8 cellular contexts compared by ENCODE assay signal in genomic region chr3:151146071-151146730, GRCh38. TPM values are rescaled to one million over a fixed set of nuclear protein-coding genes. Genes with fewer than 3 reads are reported as not detected.
DNase-seq lines count a peak whose midpoint lies in the region; ATAC-seq and TF ChIP-seq lines count a peak whose summit lies in the region.

No MANE protein-coding gene starts in this region.

- H2AFZ ChIP-seq in smooth muscle cell (ENCODE audit: low read depth) = no peak overlapping the region

- H3K36me3 ChIP-seq in breast epithelium = no peaks in the 10 kb centered on the region
- no peaks in the 10 kb centered on the region for H3K36me3 ChIP-seq in smooth muscle cell (ENCODE audit: low read depth)

- no peaks in the 10 kb centered on the region for H4K20me1 ChIP-seq in smooth muscle cell (ENCODE audit: low read depth)

- intact Hi-C loops in breast epithelium (cut with DNase I; ENCODE audit: low total_unique reads) = loop anchor here (10.0 kb wide), 1 partner anchor 421 kb away; no protein-coding TSS in a partner anchor

- no peaks in the 10 kb centered on the region for H3K79me2 ChIP-seq in smooth muscle cell (ENCODE audit: low read depth)

- H3K4me3 ChIP-seq in breast epithelium (peak overlapping the region in 1 of 3 donors; percentile 4), smooth muscle cell (no peak overlapping the region)

- no peaks in the 10 kb centered on the region for H3K9me3 ChIP-seq in breast epithelium
- no peaks in the 10 kb centered on the region for H3K9me3 ChIP-seq in smooth muscle cell (replicated peaks; ENCODE audit: low read depth)

- no peak overlapping the region for H3K9ac ChIP-seq in smooth muscle cell (ENCODE audit: low read depth)

- 8% methylated on average over 9 of the region's 9 CpGs for WGBS in smooth muscle cell (ENCODE audit: low lambda C conversion rate)

- peak overlapping the region; percentile 58 for H3K4me2 ChIP-seq in smooth muscle cell

- ATAC-seq in GM18868 (IDR thresholded peaks at IDR 0.05; ENCODE audit: unreplicated experiment) (peak; percentile 89), HG03064 (IDR thresholded peaks at IDR 0.05; ENCODE audit: low read depth, unreplicated experiment) (peak; percentile 89)

- H3K4me1 ChIP-seq in breast epithelium (no peaks in the 10 kb centered on the region), smooth muscle cell (ENCODE audit: low read depth) (no peaks in the 10 kb centered on the region)

- TF ChIP-seq CTCF in breast epithelium (IDR thresholded peaks at IDR 0.05) (peak; percentile 66 to 82 (median 74)), smooth muscle cell (IDR thresholded peaks at IDR 0.05; ENCODE audit: borderline replicate concordance, insufficient read depth, poor library complexity, severe bottlenecking) (peak; percentile 83)

- peak; percentile 84 to 86 for DNase-seq in AML-193 (lab: John Stamatoyannopoulos, UW)
- peak; percentile 92 to 94 for DNase-seq in NCI-H2081 (lab: John Stamatoyannopoulos, UW)
- DNase-seq in T1000 (lab: John Stamatoyannopoulos, UW) = peak; percentile 66
- peak; percentile 42 to 69 for DNase-seq in breast epithelium (ENCODE audit: low spot score in 2 of 2)
- peak; percentile 76 for DNase-seq in iPS-NIHi11 (ENCODE audit: low spot score)
- peak; percentile 24 for DNase-seq in smooth muscle cell (lab: John Stamatoyannopoulos, UW; ENCODE audit: unreplicated experiment)

- H3K27me3 ChIP-seq in breast epithelium (no peaks in the 10 kb centered on the region), smooth muscle cell (ENCODE audit: low read depth) (no peaks in the 10 kb centered on the region)

- no peak for TF ChIP-seq POLR2A in breast epithelium (IDR thresholded peaks at IDR 0.05)

- peak overlapping the region in 1 of 2 donors; percentile 58 for H3K27ac ChIP-seq in breast epithelium
- H3K27ac ChIP-seq in smooth muscle cell (ENCODE audit: low read depth) = peak overlapping the region; percentile 2

- H3F3A ChIP-seq in smooth muscle cell (ENCODE audit: low read depth) = no peaks in the 10 kb centered on the region

RNA-seq across cellular contexts. Expression of gene GPR171, which starts 56.8 kb away (rescaled TPM):
- total RNA-seq in breast epithelium (1 to 10 TPM in 2 of 3 donors, under 1 TPM in 1; 0.48 to 7.2 (median 1.8) TPM), smooth muscle cell (4.2 TPM in 1 of 2 replicates, not detected in the other)
- polyA plus RNA-seq in smooth muscle cell = 0.65 TPM in 1 of 2 replicates, not detected in the other

Comparison
In these comparisons a context has a peak if more than half of its experiments do, and no peak if none do; other contexts are left out.
1. DNase-seq: peak in every context shown above with its lines; median percentile 93 in NCI-H2081; 85 in AML-193; 76 in iPS-NIHi11; 66 in T1000; 56 in breast epithelium; 24 in smooth muscle cell.